In genomic region chr11:9719949-9720646, GRCh38 we compare ENCODE assay signal across 8 cellular contexts. TPM values are rescaled to one million over a fixed set of nuclear protein-coding genes. Genes with fewer than 3 reads are reported as not detected.
DNase-seq lines count a peak whose midpoint lies in the region; ATAC-seq and TF ChIP-seq lines count a peak whose summit lies in the region.

No MANE protein-coding gene starts in this region.

- POLR2A ChIA-PET in activated B cell treated with CpG ODN at 0.5 μM for 24 hours (lab: Charles Lee) = interaction anchor here (0.6 to 7.7 kb wide), 15 partner anchors 11 to 107 kb away, joined by 3 to 76 read pairs (median 6); partner anchors contain the start of gene SWAP70

- no peaks in the 10 kb centered on the region for H3K27me3 ChIP-seq in left lung

- 72% methylated on average over 9 of the region's 9 CpGs for WGBS in urinary bladder

- CTCF ChIA-PET in activated B cell treated with CpG ODN at 0.5 μM for 24 hours (lab: Charles Lee) = interaction anchor here (0.7 to 3.1 kb wide), 11 partner anchors 8 to 185 kb away, joined by 3 to 20 read pairs (median 4); no protein-coding TSS in a partner anchor

- peak overlapping the region; percentile 70 to 74 for H3K27ac ChIP-seq in left lung
- H3K27ac ChIP-seq in urinary bladder (ENCODE audit: low read depth) = peak overlapping the region; percentile 48

- DNase-seq in Right ventricle myocardium inferior (ENCODE audit: missing footprints) (no peak), cardiac septum (ENCODE audit: low spot score) (no peak), activated B cell treated with CpG ODN at 0.5 μM for 24 hours (no peak), left lung (no peak), ureter (ENCODE audit: low spot score) (no peak), NCI-H187 (lab: John Stamatoyannopoulos, UW) (no peak), NCI-H1048 (lab: John Stamatoyannopoulos, UW) (no peak)

- intact Hi-C loops in Right ventricle myocardium inferior (cut with DNase I) = loop anchor here (5.0 kb wide), 1 partner anchor 38 kb away; no protein-coding TSS in a partner anchor
- intact Hi-C loops in cardiac septum (cut with DNase I) = no loop called here
- intact Hi-C loops in activated B cell treated with CpG ODN at 0.5 μM for 24 hours (cut with micrococcal nuclease) = loop anchor here (1.0 to 2.0 kb wide), 4 partner anchors 9 to 106 kb away; no protein-coding TSS in a partner anchor
- intact Hi-C loops in left lung (cut with DNase I) = no loop called here

- H3K4me1 ChIP-seq in left lung (peaks cover 16 to 47% of the 10 kb centered on the region in 2 donors), urinary bladder (ENCODE audit: insufficient read depth) (no peaks in the 10 kb centered on the region)

- peak overlapping the region; percentile 89 for H3K27ac Mint-ChIP-seq in activated B cell treated with CpG ODN at 0.5 μM for 24 hours

- TF ChIP-seq CTCF in activated B cell treated with CpG ODN at 0.5 μM for 24 hours (IDR thresholded peaks at IDR 0.05) (no peak), left lung (IDR thresholded peaks at IDR 0.05) (no peak)

- no peak overlapping the region for H3K4me3 ChIP-seq in left lung
- no peak overlapping the region for H3K4me3 ChIP-seq in urinary bladder (ENCODE audit: low read depth, low read length)

- H3K36me3 Mint-ChIP-seq in activated B cell treated with CpG ODN at 0.5 μM for 24 hours (ENCODE audit: low read depth) = peaks cover 74% of the 10 kb centered on the region

- H3K27me3 Mint-ChIP-seq in activated B cell treated with CpG ODN at 0.5 μM for 24 hours = no peaks in the 10 kb centered on the region

- H3K9me3 ChIP-seq in left lung = no peaks in the 10 kb centered on the region

- ATAC-seq in Right ventricle myocardium inferior (peak; percentile 28), activated B cell treated with CpG ODN at 0.5 μM for 24 hours (ENCODE audit: low read depth) (peak; percentile 48), left lung (peak; percentile 64)

- H3K36me3 ChIP-seq in left lung (peaks cover 0 to 8% of the 10 kb centered on the region in 2 donors), urinary bladder (ENCODE audit: insufficient read depth) (no peaks in the 10 kb centered on the region)

- peaks cover 2% of the 10 kb centered on the region for H3K9me3 Mint-ChIP-seq in activated B cell treated with CpG ODN at 0.5 μM for 24 hours

- H3K4me1 Mint-ChIP-seq in activated B cell treated with CpG ODN at 0.5 μM for 24 hours = peaks cover 91% of the 10 kb centered on the region

- peak overlapping the region; percentile 65 for H3K4me3 Mint-ChIP-seq in activated B cell treated with CpG ODN at 0.5 μM for 24 hours

RNA-seq across cellular contexts. Expression of gene SWAP70, which starts 56.2 kb away (rescaled TPM):
- total RNA-seq in Right ventricle myocardium inferior (22.6 TPM), cardiac septum (27.6 TPM), activated B cell treated with CpG ODN at 0.5 μM for 24 hours (277 and 288 TPM in 2 replicates), left lung (10 to 100 TPM; 45.6 to 50.8 TPM), urinary bladder (35.3 TPM), ureter (49.0 TPM)
- 21.3 TPM for polyA plus RNA-seq in urinary bladder

Comparison
In these comparisons a context has a peak if more than half of its experiments do, and no peak if none do; other contexts are left out.
1. intact Hi-C loops: an anchor here in Right ventricle myocardium inferior (5.0 kb wide) and activated B cell treated with CpG ODN at 0.5 μM for 24 hours (1.0 to 2.0 kb wide); none called in cardiac septum and left lung.